In the genomic region with DNA sequence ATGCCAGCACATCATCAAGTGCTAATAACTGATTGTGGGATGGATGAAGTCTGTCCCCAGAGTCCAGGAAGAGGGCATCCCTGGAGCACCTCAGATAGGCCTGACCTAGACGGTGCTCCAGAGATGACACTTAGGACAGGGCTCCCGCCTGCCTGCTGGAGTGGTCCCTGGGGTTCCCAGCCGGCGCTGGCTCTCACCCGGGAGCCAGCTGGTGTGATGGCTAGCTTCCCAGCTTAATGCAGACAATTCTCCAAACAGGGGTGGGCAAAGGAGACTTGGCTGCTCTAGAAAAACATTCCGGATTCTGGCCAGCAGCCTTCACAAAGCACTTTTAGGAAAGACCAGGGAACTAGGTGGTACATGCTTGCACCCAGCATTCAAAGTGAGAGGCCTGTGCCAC, we compare ENCODE assay signal across 21 cellular contexts. TPM values are rescaled to one million over a fixed set of nuclear protein-coding genes. Genes with fewer than 3 reads are reported as not detected.
DNase-seq lines count a peak whose midpoint lies in the region; ATAC-seq and TF ChIP-seq lines count a peak whose summit lies in the region.
"Had no signal": no experiment of that assay in that cellular context is flagged by ENCODE, and none has a peak within 500 bp of the region (broad histone marks: within the 10 kb centered on the region; RNA-seq: fewer than 3 reads in every experiment).

No MANE protein-coding gene starts in this region.

- H3K23ac ChIP-seq in IMR-90 (ENCODE audit: low read depth, low read length) (peak overlapping the region; percentile 68), mesenchymal stem cell (ENCODE audit: low read length in 2 of 2) (no peak overlapping the region)

- intact Hi-C loops in IMR-90 (cut with micrococcal nuclease), result no loop called here
- intact Hi-C loops in Caco-2 (cut with micrococcal nuclease; ENCODE audit: unreplicated experiment), result no loop called here

- peak overlapping the region; percentile 77 for H2BK20ac ChIP-seq in IMR-90 (ENCODE audit: low read depth, low read length)

- H4K5ac ChIP-seq in IMR-90 (ENCODE audit: low read depth, low read length), result peak overlapping the region; percentile 27; the same call in 1 of the 2 replicates

- H3K9me3 Mint-ChIP-seq in Caco-2 (ENCODE audit: unreplicated experiment), result no peaks in the 10 kb centered on the region
- H3K9me3 Mint-ChIP-seq: CD4-positive, alpha-beta memory T cell; T-cell had no signal

- dilution Hi-C loops in IMR-90 (cut with HindIII; ENCODE audit: low sequenced_read_pairs, unreplicated experiment), result no loop called here

- H3K4me3 Mint-ChIP-seq in Caco-2 (ENCODE audit: unreplicated experiment), result no peak overlapping the region
- H3K4me3 Mint-ChIP-seq: CD4-positive, alpha-beta memory T cell; T-cell had no signal

- peak overlapping the region in 1 of 2 experiments; percentile 73; a peak in 1 of 4 replicates for H4K8ac ChIP-seq in IMR-90 (ENCODE audit: low read depth in 2 of 2, low read length in 2 of 2)
- no peak overlapping the region for H4K8ac ChIP-seq in mesenchymal stem cell (ENCODE audit: low read length)

- peaks cover 4% of the 10 kb centered on the region; the same call in 1 of the 2 replicates for H3K27me3 ChIP-seq in IMR-90 (ENCODE audit: control insufficient read depth, insufficient read depth, low read length)
- peaks cover 2 to 29% of the 10 kb centered on the region in 2 experiments for H3K27me3 ChIP-seq in mesenchymal stem cell (ENCODE audit: control insufficient read depth in 1 of 2, insufficient read depth in 1 of 2, low read length in 2 of 2)
- no peaks in the 10 kb centered on the region; the same call in 1 of the 2 replicates for H3K27me3 ChIP-seq in Caco-2 (replicated peaks; ENCODE audit: control insufficient read depth, insufficient read depth, low read length)
- no peaks in the 10 kb centered on the region for H3K27me3 ChIP-seq in HAP-1 (ENCODE audit: low read depth)
- H3K27me3 ChIP-seq: BLaER1 treated with 17β-estradiol and CSF1 and Interleukin-3, amounts not matched to agents 10 nM and 100 nM had no signal

- CTCF ChIA-PET in IMR-90 (lab: Yijun Ruan, JAX), result no interaction called here
- CTCF ChIA-PET in Caco-2 (lab: Charles Lee), result interaction anchor here (1.1 to 1.3 kb wide), 2 partner anchors 70 to 89 kb away, joined by 3 to 4 read pairs; no protein-coding TSS in a partner anchor

- peak overlapping the region; percentile 40 for H2AK9ac ChIP-seq in IMR-90 (replicated peaks; ENCODE audit: low read depth, low read length, poor library complexity)

- H3K18ac ChIP-seq in IMR-90 (ENCODE audit: low read depth, low read length) (peak overlapping the region; percentile 53), mesenchymal stem cell (ENCODE audit: low read depth in 1 of 2, low read length in 2 of 2) (no peak overlapping the region)

- H3K4me2 ChIP-seq in IMR-90 (ENCODE audit: low read depth, low read length) (no peak overlapping the region), mesenchymal stem cell (ENCODE audit: low read length, poor library complexity, severe bottlenecking) (no peak overlapping the region)
- H3K4me2 ChIP-seq: BLaER1 treated with 17β-estradiol and CSF1 and Interleukin-3, amounts not matched to agents 10 nM and 100 nM had no signal

- no peaks in the 10 kb centered on the region for H3K9me3 ChIP-seq in IMR-90 (ENCODE audit: control insufficient read depth, insufficient read depth, low read length)
- no peaks in the 10 kb centered on the region for H3K9me3 ChIP-seq in mesenchymal stem cell (ENCODE audit: control insufficient read depth, low read length)
- H3K9me3 ChIP-seq in Caco-2, result no peaks in the 10 kb centered on the region
- H3K9me3 ChIP-seq in HAP-1, result no peaks in the 10 kb centered on the region
- H3K9me3 ChIP-seq: BLaER1 treated with 17β-estradiol and CSF1 and Interleukin-3, amounts not matched to agents 10 nM and 100 nM had no signal

- peaks cover 27% of the 10 kb centered on the region for H3K4me1 ChIP-seq in IMR-90 (ENCODE audit: control insufficient read depth, insufficient read depth, low read length)
- H3K4me1 ChIP-seq in mesenchymal stem cell (ENCODE audit: control insufficient read depth, insufficient read depth, low read depth, low read length), result peaks cover 36% of the 10 kb centered on the region
- H3K4me1 ChIP-seq in Caco-2, result 0 out of 2 replicates have a peak, but pooled peaks cover 7% of the 10 kb centered on the region
- no peaks in the 10 kb centered on the region for H3K4me1 ChIP-seq in HAP-1

- in situ Hi-C loops in IMR-90 (cut with MboI; ENCODE audit: low sequenced_read_pairs), result no loop called here
- in situ Hi-C loops in HAP-1 (cut with MboI; ENCODE audit: low sequenced_read_pairs), result no loop called here

- H3K4me1 Mint-ChIP-seq in Caco-2 (ENCODE audit: low read depth, unreplicated experiment), result no peaks in the 10 kb centered on the region
- H3K4me1 Mint-ChIP-seq: T-cell had no signal

- peaks cover 19% of the 10 kb centered on the region for H3K9me1 ChIP-seq in IMR-90 (ENCODE audit: insufficient read depth, low read length)

- no peak for TF ChIP-seq CTCF in IMR-90 (conservative IDR thresholded peaks at IDR 0.05; ENCODE audit: low read depth, low read length)
- TF ChIP-seq CTCF in Caco-2 (IDR thresholded peaks at IDR 0.05; ENCODE audit: insufficient read depth in 1 of 2, low read depth in 1 of 2, low read length in 1 of 2, severe bottlenecking in 1 of 2, unreplicated experiment in 1 of 2), result no peak

- peak overlapping the region in 1 of 2 experiments; percentile 1 for H2BK12ac ChIP-seq in mesenchymal stem cell (ENCODE audit: low read length in 2 of 2)

- H3K14ac ChIP-seq in IMR-90 (replicated peaks; ENCODE audit: low read depth, low read length), result peak overlapping the region; percentile 84
- H3K14ac ChIP-seq in mesenchymal stem cell (ENCODE audit: low read length in 2 of 2), result no peak overlapping the region

- H2BK15ac ChIP-seq in IMR-90 (ENCODE audit: low read depth, low read length) (peak overlapping the region; percentile 83; the same call in 2 of the 3 replicates), mesenchymal stem cell (ENCODE audit: low read depth, poor library complexity, severe bottlenecking) (no peak overlapping the region)

- peaks cover 5% of the 10 kb centered on the region for H3K27me3 Mint-ChIP-seq in Caco-2 (ENCODE audit: insufficient read depth, unreplicated experiment)
- H3K27me3 Mint-ChIP-seq: CD4-positive, alpha-beta memory T cell had no signal

- H3K27ac ChIP-seq in IMR-90 (ENCODE audit: insufficient read depth, low read length) (0 out of 2 replicates have a peak overlapping the region, but pooled peaks have one; percentile 15), mesenchymal stem cell (ENCODE audit: low read length, poor library complexity, severe bottlenecking) (no peak overlapping the region)
- H3K27ac ChIP-seq: BLaER1 treated with 17β-estradiol and CSF1 and Interleukin-3, amounts not matched to agents 10 nM and 100 nM had no signal

- peak overlapping the region; percentile 73 for H4K91ac ChIP-seq in IMR-90 (ENCODE audit: insufficient read depth, low read depth, low read length)
- H4K91ac ChIP-seq in mesenchymal stem cell (ENCODE audit: low read length), result no peak overlapping the region

- no peak overlapping the region for H3K27ac Mint-ChIP-seq in Caco-2 (ENCODE audit: unreplicated experiment)
- H3K27ac Mint-ChIP-seq: T-cell had no signal

- H3K56ac ChIP-seq in IMR-90 (ENCODE audit: extremely low read depth, insufficient read depth, low read length), result no peak overlapping the region

- H3K36me3 Mint-ChIP-seq in Caco-2 (ENCODE audit: insufficient read depth, unreplicated experiment), result no peaks in the 10 kb centered on the region
- H3K36me3 Mint-ChIP-seq: T-cell had no signal

- peak overlapping the region; percentile 98 for H3K4ac ChIP-seq in IMR-90 (ENCODE audit: low read depth, low read length)
- no peak overlapping the region for H3K4ac ChIP-seq in mesenchymal stem cell (ENCODE audit: low read depth in 1 of 2, low read length in 2 of 2)

- POLR2A ChIA-PET in IMR-90 (lab: Charles Lee; ENCODE audit: unreplicated experiment) (interaction anchor here (0.6 kb wide), 1 partner anchor 240 kb away, joined by 3 read pairs; no protein-coding TSS in a partner anchor), Caco-2 (lab: Charles Lee) (interaction anchor here (0.5 kb wide), 1 partner anchor 612 kb away, joined by 3 read pairs; no protein-coding TSS in a partner anchor)

- DNase-seq in D341Med (ENCODE audit: low spot score), result peak; percentile 74
- peak; percentile 41 for DNase-seq in IMR-90
- peak; percentile 57 for DNase-seq in NCI-H446 treated with DMSO at 0.1 percent for 48 hours (lab: John Stamatoyannopoulos, UW)
- DNase-seq in mesenchymal stem cell, result no peak
- no peak for DNase-seq in Caco-2
- no peak for DNase-seq in HT-29 (ENCODE audit: low spot score)
- no peak for DNase-seq in HAP-1 (ENCODE audit: low spot score in 2 of 2)
- DNase-seq: ACHN; CD4-positive, alpha-beta memory T cell; DMS53; EL; GF-D8; GOT3; Karpas-422; NCI-H1417 treated with DMSO at 0.1 percent for 48 hours; NCI-H2029; NK-92 treated with Interleukin-12 subunit alpha and Interleukin-12 subunit beta, amount 100 ng/mL, for 24 hours; T-cell had no signal

- H3K36me3 ChIP-seq in IMR-90 (ENCODE audit: control insufficient read depth, insufficient read depth, low read length) (no peaks in the 10 kb centered on the region), mesenchymal stem cell (ENCODE audit: control insufficient read depth in 1 of 2, insufficient read depth in 2 of 2, low read depth in 1 of 2, low read length in 2 of 2) (peaks cover 0 to 37% of the 10 kb centered on the region in 2 experiments), Caco-2 (ENCODE audit: control insufficient read depth, insufficient read depth, low read length) (no peaks in the 10 kb centered on the region), HAP-1 (replicated peaks) (no peaks in the 10 kb centered on the region)

- H2BK5ac ChIP-seq in IMR-90 (ENCODE audit: low read depth, low read length, poor library complexity, severe bottlenecking), result peak overlapping the region; percentile 15
- no peak overlapping the region for H2BK5ac ChIP-seq in mesenchymal stem cell (ENCODE audit: low read depth, low read length, poor library complexity, severe bottlenecking)

- H2BK120ac ChIP-seq in IMR-90 (ENCODE audit: low read depth, low read length) (peak overlapping the region; percentile 98), mesenchymal stem cell (ENCODE audit: low read depth, low read length) (no peak overlapping the region)

- H3K9ac ChIP-seq in IMR-90 (ENCODE audit: low read depth, low read length) (no peak overlapping the region), mesenchymal stem cell (ENCODE audit: low read length) (no peak overlapping the region)
- H3K9ac ChIP-seq: BLaER1 treated with 17β-estradiol and CSF1 and Interleukin-3, amounts not matched to agents 10 nM and 100 nM had no signal

- H3K4me3 ChIP-seq in IMR-90 (ENCODE audit: insufficient read depth, low read depth, low read length), result no peak overlapping the region
- H3K4me3 ChIP-seq in mesenchymal stem cell (ENCODE audit: insufficient read depth in 1 of 2, low read depth in 1 of 2, low read length in 2 of 2), result no peak overlapping the region
- H3K4me3 ChIP-seq in Caco-2 (ENCODE audit: low read depth, low read length), result no peak overlapping the region
- H3K4me3 ChIP-seq in HAP-1, result no peak overlapping the region
- H3K4me3 ChIP-seq: BLaER1 treated with 17β-estradiol and CSF1 and Interleukin-3, amounts not matched to agents 10 nM and 100 nM had no signal

- H2AK5ac ChIP-seq in IMR-90 (ENCODE audit: low read depth, low read length) (peak overlapping the region; percentile 97; the same call in 1 of the 2 replicates), mesenchymal stem cell (ENCODE audit: low read length, severe bottlenecking) (peak overlapping the region; percentile 66)

- H3K79me1 ChIP-seq in IMR-90 (ENCODE audit: low read depth in 1 of 2, low read length in 2 of 2), result peaks cover 0 to 2% of the 10 kb centered on the region in 2 experiments; a peak in 1 of 4 replicates
- no peaks in the 10 kb centered on the region for H3K79me1 ChIP-seq in mesenchymal stem cell (replicated peaks; ENCODE audit: low read length, poor library complexity, severe bottlenecking)

- no TSS peak for BruUV-seq in IMR-90 (replicated peaks; lab: Mats Ljungman, UMichigan)
- BruUV-seq in Caco-2 (replicated peaks; lab: Mats Ljungman, UMichigan), result no TSS peak

- no peak for ATAC-seq in IMR-90 (ENCODE audit: low read depth)
- ATAC-seq: Panc1, T-cell had no signal

- peak overlapping the region; percentile 62 for H2AFZ ChIP-seq in IMR-90 (replicated peaks; ENCODE audit: low read length, poor library complexity)
- H2AFZ ChIP-seq in mesenchymal stem cell (ENCODE audit: low read depth, low read length), result no peak overlapping the region

- no peak for TF ChIP-seq RAD21 in IMR-90 (IDR thresholded peaks at IDR 0.05; ENCODE audit: low read length)

- H4K20me1 ChIP-seq in IMR-90 (ENCODE audit: insufficient read depth, low read length), result no peaks in the 10 kb centered on the region

- WGBS in IMR-90 (ENCODE audit: extremely low coverage in 2 of 2, insufficient read length in 1 of 2), 2 experiments, result no CpG with 5 or more reads among the region's 6 CpGs
- 95% methylated on average over 6 of the region's 6 CpGs for WGBS in mesenchymal stem cell

- TF ChIP-seq POLR2A in IMR-90 (IDR thresholded peaks at IDR 0.05; ENCODE audit: low read depth, low read length), result no peak

RNA-seq across cellular contexts. Expression of gene ACE, which starts 18.6 kb away (rescaled TPM):
- total RNA-seq in IMR-90 (2012; rRNA removed), result 1.4 TPM in 2 replicates
- polyA plus RNA-seq in IMR-90 (2012; rRNA removed), result 3.5 and 5.8 TPM in 2 replicates
- polyA plus RNA-seq in IMR-90 (2012; cell fraction: cytosol; rRNA removed), result 4.0 and 5.5 TPM in 2 replicates
- polyA plus RNA-seq in IMR-90 (2012; cell fraction: nucleus; rRNA removed; ENCODE audit: low replicate concordance), result 10.1 and 21.1 TPM in 2 replicates
- polyA plus RNA-seq in mesenchymal stem cell (2013, experiment 1 of 2), result 1.8 TPM
- polyA plus RNA-seq in mesenchymal stem cell (2013, experiment 2 of 2), result 1.8 TPM
- 1.7 and 3.4 TPM in 2 replicates for total RNA-seq in Caco-2 (2022)
- total RNA-seq in HT-29 (2014; rRNA removed; shearing (Covaris generic)), result 3.1 TPM in 1 of 2 replicates, not detected in the other

RNA-seq across cellular contexts. Expression of gene KCNH6, which starts 27.7 kb away (rescaled TPM):
- 0.18 and 0.28 TPM in 2 replicates for total RNA-seq in IMR-90 (2012; rRNA removed)
- polyA plus RNA-seq in IMR-90 (2012; rRNA removed), result 0.17 and 0.32 TPM in 2 replicates
- 0.17 and 0.26 TPM in 2 replicates for polyA plus RNA-seq in IMR-90 (2012; cell fraction: cytosol; rRNA removed)
- 0.34 and 1.2 TPM in 2 replicates for polyA plus RNA-seq in IMR-90 (2012; cell fraction: nucleus; rRNA removed; ENCODE audit: low replicate concordance)
- 0.04 TPM for polyA plus RNA-seq in mesenchymal stem cell (2013, experiment 1 of 2)
- 0.03 TPM for polyA plus RNA-seq in mesenchymal stem cell (2013, experiment 2 of 2)
- not detected in 2 replicates for total RNA-seq in Caco-2 (2022)
- total RNA-seq in HT-29 (2014; rRNA removed; shearing (Covaris generic)), result 0.61 TPM in 1 of 2 replicates, not detected in the other
- total RNA-seq: CD4-positive, alpha-beta memory T cell; M059J; T-cell had no signal
- polyA plus RNA-seq: CD4-positive, alpha-beta memory T cell had no signal

RNA-seq across cellular contexts. Expression of gene CYB561, which starts 49.4 kb away (rescaled TPM):
- total RNA-seq in IMR-90 (2012; rRNA removed) (1.1 and 2.5 TPM in 2 replicates), Caco-2 (2022) (46.3 and 48.3 TPM in 2 replicates)
- 3.0 and 3.8 TPM in 2 replicates for polyA plus RNA-seq in IMR-90 (2012; rRNA removed)
- 1.8 and 5.0 TPM in 2 replicates for polyA plus RNA-seq in IMR-90 (2012; cell fraction: cytosol; rRNA removed)
- 2.9 and 8.1 TPM in 2 replicates for polyA plus RNA-seq in IMR-90 (2012; cell fraction: nucleus; rRNA removed; ENCODE audit: low replicate concordance)
- 14.4 TPM for polyA plus RNA-seq in mesenchymal stem cell (2013, experiment 1 of 2)
- polyA plus RNA-seq in mesenchymal stem cell (2013, experiment 2 of 2), result 15.1 TPM
- total RNA-seq in HT-29 (2014; rRNA removed; shearing (Covaris generic)), result 104 and 105 TPM in 2 replicates

RNA-seq across cellular contexts. Expression of gene DCAF7, which starts 54.8 kb away (rescaled TPM):
- total RNA-seq in IMR-90 (2012; rRNA removed), result 31.4 and 40.9 TPM in 2 replicates
- 52.4 and 52.8 TPM in 2 replicates for polyA plus RNA-seq in IMR-90 (2012; rRNA removed)
- 27.7 and 39.4 TPM in 2 replicates for polyA plus RNA-seq in IMR-90 (2012; cell fraction: cytosol; rRNA removed)
- 31.4 and 38.7 TPM in 2 replicates for polyA plus RNA-seq in IMR-90 (2012; cell fraction: nucleus; rRNA removed; ENCODE audit: low replicate concordance)
- 51.6 TPM for polyA plus RNA-seq in mesenchymal stem cell (2013, experiment 1 of 2)
- polyA plus RNA-seq in mesenchymal stem cell (2013, experiment 2 of 2), result 50.7 TPM
- 91.2 and 94.5 TPM in 2 replicates for total RNA-seq in Caco-2 (2022)
- 35.7 and 39.6 TPM in 2 replicates for total RNA-seq in HT-29 (2014; rRNA removed; shearing (Covaris generic))

Comparison
In these comparisons a context has a peak if more than half of its experiments do, and no peak if none do; other contexts are left out.
1. DNase-seq: peak in D341Med (single experiment), IMR-90 (single experiment) and NCI-H446 treated with DMSO at 0.1 percent for 48 hours (single experiment); none in mesenchymal stem cell (single experiment), Caco-2 (0 of 2), HT-29 (single experiment) and HAP-1 (0 of 2).
2. RNA of gene CYB561, which starts 49.4 kb away (total RNA-seq): 104 to 105 TPM in HT-29 and 46.3 to 48.3 TPM in Caco-2; 1.1 to 2.5 TPM in IMR-90; every median in the first group is over 10 times any median in the second.